In the genomic region with DNA sequence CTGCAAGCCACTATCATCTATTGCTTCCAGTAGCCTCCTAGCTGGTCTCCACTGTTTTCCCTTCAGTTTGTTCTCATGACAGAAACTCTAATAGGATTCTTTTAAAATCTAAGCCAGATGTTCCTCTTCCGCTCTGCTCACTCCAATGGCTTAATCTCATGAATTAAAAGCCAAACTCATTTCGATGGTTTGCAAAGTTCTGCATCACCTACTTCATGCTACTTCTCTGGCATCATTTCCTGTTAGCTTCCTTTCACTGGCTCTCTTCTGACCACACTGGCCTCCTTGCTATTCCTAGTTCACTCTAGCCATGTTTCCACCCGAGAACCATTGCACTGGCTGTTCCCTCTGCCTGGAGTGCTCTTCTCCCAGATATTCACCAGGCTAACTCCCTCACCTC, we compare ENCODE assay signal across 17 cellular contexts.
DNase-seq lines count a peak whose midpoint lies in the region; ATAC-seq and TF ChIP-seq lines count a peak whose summit lies in the region.
"Had no signal": no experiment of that assay in that cellular context is flagged by ENCODE, and none has a peak within 500 bp of the region (broad histone marks: within the 10 kb centered on the region; RNA-seq: fewer than 3 reads in every experiment).

No MANE protein-coding gene starts in this region.

- peak; percentile 58 for ATAC-seq in GM18909 (IDR thresholded peaks at IDR 0.05; ENCODE audit: poor library complexity, unreplicated experiment)
- peak; percentile 68 for ATAC-seq in HG02852 (IDR thresholded peaks at IDR 0.05; ENCODE audit: unreplicated experiment)
- ATAC-seq in lower lobe of right lung = no peak
- ATAC-seq in GM19455 (IDR thresholded peaks at IDR 0.05; ENCODE audit: unreplicated experiment) = no peak
- ATAC-seq: left colon had no signal

- H4K20me1 ChIP-seq in OCI-LY3 (ENCODE audit: insufficient read depth, low read length) = no peaks in the 10 kb centered on the region

- no peak for TF ChIP-seq EP300 in esophagus muscularis mucosa (IDR thresholded peaks at IDR 0.05)

- H3K9ac ChIP-seq in OCI-LY3 (ENCODE audit: low read length) = no peak overlapping the region
- H3K9ac ChIP-seq: parathyroid adenoma had no signal

- intact Hi-C loops in esophagus muscularis mucosa (cut with DNase I) (no loop called here), lower lobe of right lung (cut with DNase I) (no loop called here)

- H3K4me3 ChIP-seq in OCI-LY3 (ENCODE audit: low read length) (no peak overlapping the region), esophagus muscularis mucosa (no peak overlapping the region), lower lobe of right lung (no peak overlapping the region)
- H3K4me3 ChIP-seq: hepatocyte, SJCRH30, skin epidermis had no signal

- TF ChIP-seq CTCF in OCI-LY3 (IDR thresholded peaks at IDR 0.05; ENCODE audit: low read depth, low read length) (no peak), esophagus muscularis mucosa (IDR thresholded peaks at IDR 0.05) (no peak), lower lobe of right lung (IDR thresholded peaks at IDR 0.05) (no peak)

- TF ChIP-seq POLR2A in esophagus muscularis mucosa (IDR thresholded peaks at IDR 0.05; ENCODE audit: low read depth) = no peak

- no peaks in the 10 kb centered on the region for H3K79me2 ChIP-seq in OCI-LY3 (ENCODE audit: low read length)
- H3K79me2 ChIP-seq: hepatocyte, parathyroid adenoma had no signal

- DNase-seq in AG20443 (ENCODE audit: low spot score) (peak; percentile 28), esophagus muscularis mucosa (ENCODE audit: extremely low spot score) (no peak), lower lobe of right lung (no peak), amniotic stem cell (lab: John Stamatoyannopoulos, UW) (no peak)
- DNase-seq: activated CD8-positive, alpha-beta memory T cell treated with anti-CD3 and anti-CD28 coated beads for 24 hours; cortex of kidney; left colon; NCI-H2107; SJCRH30; stimulated activated naive CD4-positive, alpha-beta T cell treated with Interleukin-2 at 50 U/mL for 16 hours had no signal

- H3K27ac ChIP-seq in OCI-LY3 (ENCODE audit: low read length) (no peak overlapping the region), esophagus muscularis mucosa (replicated peaks in 1 of 4) (no peak overlapping the region), lower lobe of right lung (no peak overlapping the region)
- H3K27ac ChIP-seq: hepatocyte, parathyroid adenoma, SJCRH30, skin epidermis had no signal

- 74% methylated on average over 3 of the region's 3 CpGs for WGBS in esophagus muscularis mucosa

- H2AFZ ChIP-seq in OCI-LY3 (ENCODE audit: low read depth, low read length) = no peak overlapping the region
- H2AFZ ChIP-seq: hepatocyte, parathyroid adenoma had no signal

- H3K4me1 ChIP-seq in OCI-LY3 (ENCODE audit: low read length) = peaks cover 7% of the 10 kb centered on the region
- H3K4me1 ChIP-seq in esophagus muscularis mucosa = no peaks in the 10 kb centered on the region
- H3K4me1 ChIP-seq in lower lobe of right lung = no peaks in the 10 kb centered on the region
- H3K4me1 ChIP-seq: parathyroid adenoma, SJCRH30 had no signal

- H3K36me3 ChIP-seq in OCI-LY3 (replicated peaks; ENCODE audit: low read depth, low read length) (no peaks in the 10 kb centered on the region), esophagus muscularis mucosa (no peaks in the 10 kb centered on the region), lower lobe of right lung (no peaks in the 10 kb centered on the region)
- H3K36me3 ChIP-seq: SJCRH30 had no signal

- peak overlapping the region; percentile 1; the same call in 1 of the 2 replicates for H3K4me2 ChIP-seq in OCI-LY3 (ENCODE audit: low read length)
- H3K4me2 ChIP-seq: hepatocyte had no signal

- H3K27me3 ChIP-seq in OCI-LY3 (ENCODE audit: low read depth, low read length) (no peaks in the 10 kb centered on the region), esophagus muscularis mucosa (no peaks in the 10 kb centered on the region), lower lobe of right lung (ENCODE audit: low read depth) (no peaks in the 10 kb centered on the region)
- H3K27me3 ChIP-seq: SJCRH30 had no signal

- H3K9me3 ChIP-seq in OCI-LY3 (ENCODE audit: insufficient read depth, low read length) = no peaks in the 10 kb centered on the region
- no peaks in the 10 kb centered on the region for H3K9me3 ChIP-seq in esophagus muscularis mucosa
- H3K9me3 ChIP-seq in lower lobe of right lung = no peaks in the 10 kb centered on the region
- H3K9me3 ChIP-seq: SJCRH30 had no signal

Comparison
In these comparisons a context has a peak if more than half of its experiments do, and no peak if none do; other contexts are left out.
1. ATAC-seq: peak in GM18909 (single experiment) and HG02852 (single experiment); none in lower lobe of right lung (0 of 2) and GM19455 (single experiment).